In genomic region chr1:185317034-185317885, GRCh38 we compare ENCODE assay signal across 8 cellular contexts. TPM values are rescaled to one million over a fixed set of nuclear protein-coding genes. Genes with fewer than 3 reads are reported as not detected.
DNase-seq lines count a peak whose midpoint lies in the region; ATAC-seq and TF ChIP-seq lines count a peak whose summit lies in the region.

Gene IVNS1ABP, minus strand, starts transcription at chr1:185317243. Its CDS starts 7,750 bp downstream, at chr1:185309493.

- no peaks in the 10 kb centered on the region for H3K27me3 ChIP-seq in left lung

- H3K36me3 ChIP-seq in left lung = no peaks in the 10 kb centered on the region

- TF ChIP-seq CTCF in C4-2B (conservative IDR thresholded peaks at IDR 0.05) = peak; percentile 41
- no peak for TF ChIP-seq CTCF in left lung (IDR thresholded peaks at IDR 0.05)

- intact Hi-C loops in left lung (cut with DNase I) = no loop called here

- H3K27ac ChIP-seq in C4-2B (peak within 1 kb of the TSS; percentile 89), left lung (peak within 1 kb of the TSS; percentile 98 to 99)

- H3K9me3 ChIP-seq in left lung = no peaks in the 10 kb centered on the region

- peaks cover 20 to 47% of the 10 kb centered on the region in 2 donors for H3K4me1 ChIP-seq in left lung

- peak; percentile 64 for ATAC-seq in GM19351 (IDR thresholded peaks at IDR 0.05; ENCODE audit: unreplicated experiment)
- peak; percentile 63 for ATAC-seq in HG03521 (IDR thresholded peaks at IDR 0.05; ENCODE audit: unreplicated experiment)
- ATAC-seq in left lung = peak; percentile 90

- DNase-seq in NCI-H69 (lab: John Stamatoyannopoulos, UW) = peak; percentile 97
- DNase-seq in activated CD4-positive, alpha-beta T cell treated with anti-CD3 and anti-CD28 coated beads, Interleukin-2, amount 50 U/mL, for 1 hour = peak; percentile 95
- peak; percentile 86 for DNase-seq in dedifferentiated amniotic fluid mesenchymal stem cell (ENCODE audit: extremely low spot score)
- DNase-seq in left lung = peak; percentile 96 to 97
- DNase-seq in stimulated activated CD4-positive, alpha-beta T cell treated with anti-CD3 and anti-CD28 coated beads, Interleukin-2, amount 100 ng/mL, for 48 hours = peak; percentile 86 to 87

- H3K4me3 ChIP-seq in left lung = peak within 1 kb of the TSS; percentile 97

RNA-seq across cellular contexts. Expression of gene IVNS1ABP, which starts in this region (rescaled TPM):
- 100 to 1,000 TPM in 1 of 2 donors, 10 to 100 TPM in 1; 74.3 to 134 TPM for total RNA-seq in left lung

Comparison
In these comparisons a context has a peak if more than half of its experiments do, and no peak if none do; other contexts are left out.
1. Peak in every context shown above with its lines: DNase-seq, ATAC-seq, H3K4me3 ChIP-seq and H3K27ac ChIP-seq.